In the genomic region with DNA sequence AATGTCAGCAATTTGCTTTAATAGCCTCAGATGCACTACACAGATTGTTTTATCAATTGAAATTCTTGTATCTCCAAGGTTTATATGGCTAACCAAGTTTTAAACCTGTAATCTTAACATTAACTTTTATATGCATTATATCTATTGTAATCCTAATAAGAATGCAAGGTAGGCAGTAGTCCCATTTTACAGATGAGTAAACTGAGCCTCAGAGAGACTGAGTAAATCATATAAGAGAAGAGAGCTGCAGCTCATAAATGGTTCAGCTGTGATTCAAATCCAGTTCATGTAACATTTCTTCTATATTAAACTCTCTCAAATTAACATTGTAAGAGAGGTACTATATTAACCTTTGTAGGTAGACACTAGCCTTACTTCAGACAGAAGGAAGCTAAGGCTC, we compare ENCODE assay signal across 21 cellular contexts.
"Had no signal": no experiment of that assay in that cellular context is flagged by ENCODE, and none has a peak within 500 bp of the region (broad histone marks: within the 10 kb centered on the region; RNA-seq: fewer than 3 reads in every experiment).

No MANE protein-coding gene starts in this region.

- H3K4me3 Mint-ChIP-seq: effector memory CD8-positive, alpha-beta T cell; naive thymus-derived CD8-positive, alpha-beta T cell; stimulated activated effector memory CD8-positive, alpha-beta T cell treated with anti-CD3 and anti-CD28 coated beads, Interleukin-12 subunit alpha, Interleukin-12 subunit beta, amount 100 ng/mL, for 72 hours; type B pancreatic cell had no signal

- H2AFZ ChIP-seq: parathyroid adenoma had no signal

- H3K4me1 ChIP-seq: parathyroid adenoma, tibial artery had no signal

- H3K36me3 ChIP-seq: lower lobe of right lung, neutrophil, stomach, tibial artery had no signal

- H3K27me3 Mint-ChIP-seq: progenitor cell of endocrine pancreas, type B pancreatic cell had no signal

- H3K79me2 ChIP-seq: parathyroid adenoma had no signal

- H3K4me3 ChIP-seq: coronary artery, lower lobe of right lung, stomach, tibial artery had no signal

- H3K9me3 Mint-ChIP-seq: naive thymus-derived CD8-positive, alpha-beta T cell; stimulated activated effector memory CD8-positive, alpha-beta T cell treated with anti-CD3 and anti-CD28 coated beads, Interleukin-12 subunit alpha, Interleukin-12 subunit beta, amount 100 ng/mL, for 72 hours; type B pancreatic cell had no signal

- ATAC-seq: effector memory CD8-positive, alpha-beta T cell; left ventricle myocardium superior; lower lobe of right lung; naive thymus-derived CD8-positive, alpha-beta T cell; sciatic nerve; stimulated activated effector memory CD8-positive, alpha-beta T cell treated with anti-CD3 and anti-CD28 coated beads, Interleukin-12 subunit alpha, Interleukin-12 subunit beta, amount 100 ng/mL, for 72 hours had no signal

- H3K27me3 ChIP-seq: neutrophil, tibial artery had no signal

- H3K27ac ChIP-seq: coronary artery, lower lobe of right lung, neutrophil, parathyroid adenoma, stomach, tibial artery had no signal

- H3K27ac Mint-ChIP-seq: effector memory CD8-positive, alpha-beta T cell; naive thymus-derived CD8-positive, alpha-beta T cell; progenitor cell of endocrine pancreas; stimulated activated effector memory CD8-positive, alpha-beta T cell treated with anti-CD3 and anti-CD28 coated beads, Interleukin-12 subunit alpha, Interleukin-12 subunit beta, amount 100 ng/mL, for 72 hours; type B pancreatic cell had no signal

- H3K36me3 Mint-ChIP-seq: naive thymus-derived CD8-positive, alpha-beta T cell; stimulated activated effector memory CD8-positive, alpha-beta T cell treated with anti-CD3 and anti-CD28 coated beads, Interleukin-12 subunit alpha, Interleukin-12 subunit beta, amount 100 ng/mL, for 72 hours had no signal

- DNase-seq: effector memory CD8-positive, alpha-beta T cell; hypothalamus; left ventricle myocardium superior; lower lobe of right lung; naive thymus-derived CD8-positive, alpha-beta T cell; stimulated activated CD4-positive, alpha-beta T cell treated with anti-CD3 and anti-CD28 coated beads, Interleukin-2, amount 100 ng/mL, for 24 hours; stimulated activated CD4-positive, alpha-beta T cell treated with anti-CD3 and anti-CD28 coated beads, Interleukin-4, amount 100 ng/mL, for 24 hours; stimulated activated naive CD4-positive, alpha-beta T cell treated with Interleukin-2 at 50 U/mL for 16 hours; stomach; tibial artery had no signal

- H3K9ac ChIP-seq: parathyroid adenoma had no signal

- H3K9me3 ChIP-seq: lower lobe of right lung, neutrophil, stomach, tibial artery had no signal

- FAIRE-seq: endometrium, frontal cortex, keratinocyte, urothelium cell line had no signal
